ENCODE assay signal across 1 cellular context in the genomic region with DNA sequence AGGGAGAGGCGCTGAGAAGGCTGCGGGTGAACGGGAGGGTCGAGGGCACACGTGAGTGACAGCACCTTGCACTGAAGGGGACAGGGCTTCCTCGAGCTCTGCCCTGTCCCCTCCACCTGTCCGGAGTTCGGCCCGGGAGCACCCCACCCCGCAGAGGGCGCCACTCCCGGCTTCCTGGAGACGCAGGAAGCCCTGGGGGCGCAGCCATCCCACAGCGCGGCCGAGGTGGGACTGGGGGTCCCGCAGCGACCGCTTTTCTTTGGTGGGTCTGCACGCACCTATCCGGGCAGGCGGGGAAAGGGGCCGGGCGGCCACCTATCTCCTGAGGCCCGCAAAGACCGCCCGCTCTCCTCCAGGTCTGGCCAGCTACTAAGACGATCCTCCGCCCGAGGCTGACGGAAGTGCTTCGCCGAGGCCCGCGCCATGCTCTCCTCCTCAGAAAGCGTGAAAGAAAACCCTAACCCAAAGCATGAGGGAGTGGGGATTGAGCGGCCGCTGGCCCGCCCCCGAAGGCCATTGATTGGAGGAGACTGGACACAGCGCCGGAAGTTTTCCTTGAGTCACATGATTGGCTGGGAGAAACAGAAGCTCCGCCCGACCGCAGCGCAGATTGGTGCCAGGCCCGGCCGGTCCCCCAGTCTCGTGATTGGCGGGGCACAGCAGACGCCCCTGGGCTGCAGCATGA.
TF ChIP-seq lines count a peak whose summit lies in the region.

No MANE protein-coding gene starts in this region.

TF ChIP-seq in GM12878, 131 proteins besides CTCF, POLR2A, EP300 and RAD21 (continued from another document and continues in another):
- TF ChIP-seq ZNF592 (IDR thresholded peaks at IDR 0.05) = no peak
- TF ChIP-seq ZNF622 (IDR thresholded peaks at IDR 0.05) = no peak
- TF ChIP-seq, protein P1, sequence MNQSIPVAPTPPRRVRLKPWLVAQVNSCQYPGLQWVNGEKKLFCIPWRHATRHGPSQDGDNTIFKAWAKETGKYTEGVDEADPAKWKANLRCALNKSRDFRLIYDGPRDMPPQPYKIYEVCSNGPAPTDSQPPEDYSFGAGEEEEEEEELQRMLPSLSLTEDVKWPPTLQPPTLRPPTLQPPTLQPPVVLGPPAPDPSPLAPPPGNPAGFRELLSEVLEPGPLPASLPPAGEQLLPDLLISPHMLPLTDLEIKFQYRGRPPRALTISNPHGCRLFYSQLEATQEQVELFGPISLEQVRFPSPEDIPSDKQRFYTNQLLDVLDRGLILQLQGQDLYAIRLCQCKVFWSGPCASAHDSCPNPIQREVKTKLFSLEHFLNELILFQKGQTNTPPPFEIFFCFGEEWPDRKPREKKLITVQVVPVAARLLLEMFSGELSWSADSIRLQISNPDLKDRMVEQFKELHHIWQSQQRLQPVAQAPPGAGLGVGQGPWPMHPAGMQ (IDR thresholded peaks at IDR 0.05; ENCODE audit: borderline replicate concordance) = no peak
- TF ChIP-seq CBFB (IDR thresholded peaks at IDR 0.05; ENCODE audit: low read depth) = peak; percentile 51; the same call in 1 of the 2 replicates
- no peak; the same call in 1 of the 2 replicates for TF ChIP-seq REST (IDR thresholded peaks at IDR 0.05; ENCODE audit: low read depth, low read length)
- peak; percentile 68; the same call in 1 of the 2 replicates for TF ChIP-seq SMAD5 (IDR thresholded peaks at IDR 0.05; ENCODE audit: low read depth)
- TF ChIP-seq CREM (IDR thresholded peaks at IDR 0.05; ENCODE audit: low read depth) = no peak; the same call in 1 of the 2 replicates
- TF ChIP-seq, protein P2, sequence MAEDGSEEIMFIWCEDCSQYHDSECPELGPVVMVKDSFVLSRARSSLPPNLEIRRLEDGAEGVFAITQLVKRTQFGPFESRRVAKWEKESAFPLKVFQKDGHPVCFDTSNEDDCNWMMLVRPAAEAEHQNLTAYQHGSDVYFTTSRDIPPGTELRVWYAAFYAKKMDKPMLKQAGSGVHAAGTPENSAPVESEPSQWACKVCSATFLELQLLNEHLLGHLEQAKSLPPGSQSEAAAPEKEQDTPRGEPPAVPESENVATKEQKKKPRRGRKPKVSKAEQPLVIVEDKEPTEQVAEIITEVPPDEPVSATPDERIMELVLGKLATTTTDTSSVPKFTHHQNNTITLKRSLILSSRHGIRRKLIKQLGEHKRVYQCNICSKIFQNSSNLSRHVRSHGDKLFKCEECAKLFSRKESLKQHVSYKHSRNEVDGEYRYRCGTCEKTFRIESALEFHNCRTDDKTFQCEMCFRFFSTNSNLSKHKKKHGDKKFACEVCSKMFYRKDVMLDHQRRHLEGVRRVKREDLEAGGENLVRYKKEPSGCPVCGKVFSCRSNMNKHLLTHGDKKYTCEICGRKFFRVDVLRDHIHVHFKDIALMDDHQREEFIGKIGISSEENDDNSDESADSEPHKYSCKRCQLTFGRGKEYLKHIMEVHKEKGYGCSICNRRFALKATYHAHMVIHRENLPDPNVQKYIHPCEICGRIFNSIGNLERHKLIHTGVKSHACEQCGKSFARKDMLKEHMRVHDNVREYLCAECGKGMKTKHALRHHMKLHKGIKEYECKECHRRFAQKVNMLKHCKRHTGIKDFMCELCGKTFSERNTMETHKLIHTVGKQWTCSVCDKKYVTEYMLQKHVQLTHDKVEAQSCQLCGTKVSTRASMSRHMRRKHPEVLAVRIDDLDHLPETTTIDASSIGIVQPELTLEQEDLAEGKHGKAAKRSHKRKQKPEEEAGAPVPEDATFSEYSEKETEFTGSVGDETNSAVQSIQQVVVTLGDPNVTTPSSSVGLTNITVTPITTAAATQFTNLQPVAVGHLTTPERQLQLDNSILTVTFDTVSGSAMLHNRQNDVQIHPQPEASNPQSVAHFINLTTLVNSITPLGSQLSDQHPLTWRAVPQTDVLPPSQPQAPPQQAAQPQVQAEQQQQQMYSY (CRISPR knock-in tag; IDR thresholded peaks at IDR 0.05) = no peak
- peak; percentile 78; the same call in 1 of the 2 replicates for TF ChIP-seq ZBTB40 (IDR thresholded peaks at IDR 0.05; ENCODE audit: borderline replicate concordance)
- TF ChIP-seq RBBP5 (conservative IDR thresholded peaks at IDR 0.05) = no peak
- TF ChIP-seq ZZZ3 (IDR thresholded peaks at IDR 0.05; ENCODE audit: control insufficient read depth, insufficient read length, low read depth) = no peak
- no peak for TF ChIP-seq ZNF217 (IDR thresholded peaks at IDR 0.05)
- no peak for TF ChIP-seq E4F1 (IDR thresholded peaks at IDR 0.05; ENCODE audit: borderline replicate concordance, partially characterized antibody)
- TF ChIP-seq ZBTB33 (IDR thresholded peaks at IDR 0.05) = no peak
- peak; percentile 81 to 91 for TF ChIP-seq BHLHE40 (IDR thresholded peaks at IDR 0.05; ENCODE audit: borderline replicate concordance in 1 of 2, low read depth in 2 of 2, low read length in 1 of 2)
- TF ChIP-seq NKRF (conservative IDR thresholded peaks at IDR 0.05) = peak; percentile 41; the same call in 1 of the 2 replicates
- TF ChIP-seq SIX5 (IDR thresholded peaks at IDR 0.05; ENCODE audit: low read depth, low read length, severe bottlenecking) = no peak
- TF ChIP-seq JUNB (IDR thresholded peaks at IDR 0.05) = no peak
- TF ChIP-seq E2F4 (IDR thresholded peaks at IDR 0.05; ENCODE audit: low read depth, low read length) = no peak
